9 cellular contexts compared by ENCODE assay signal in genomic region chr12:66688836-66689439, GRCh38. TPM values are rescaled to one million over a fixed set of nuclear protein-coding genes. Genes with fewer than 3 reads are reported as not detected.
DNase-seq lines count a peak whose midpoint lies in the region; ATAC-seq and TF ChIP-seq lines count a peak whose summit lies in the region.
"Had no signal": no experiment of that assay in that cellular context is flagged by ENCODE, and none has a peak within 500 bp of the region (broad histone marks: within the 10 kb centered on the region; RNA-seq: fewer than 3 reads in every experiment).

No MANE protein-coding gene starts in this region.

- H3K27me3 ChIP-seq in Panc1 (ENCODE audit: control insufficient read depth, insufficient read depth, low read length) (peaks cover 2% of the 10 kb centered on the region), testis (no peaks in the 10 kb centered on the region), ascending aorta (no peaks in the 10 kb centered on the region)

- POLR2A ChIA-PET in Panc1 (lab: Charles Lee) (interaction anchor here (0.5 kb wide), 1 partner anchor 580 kb away, joined by 3 read pairs; the partner anchor contains the start of gene CAND1), MCF 10A (lab: Yijun Ruan, JAX) (interaction anchor here (0.5 kb wide), 1 partner anchor 630 kb away, joined by 3 read pairs; no protein-coding TSS in a partner anchor)

- peak; percentile 71 for TF ChIP-seq CTCF in Panc1 (IDR thresholded peaks at IDR 0.05)
- TF ChIP-seq CTCF in MCF 10A (IDR thresholded peaks at IDR 0.05; ENCODE audit: unreplicated experiment), result peak; percentile 48
- TF ChIP-seq CTCF in testis (IDR thresholded peaks at IDR 0.05), result peak in 2 of 3 experiments; percentile 8 to 19
- peak in 1 of 3 experiments; percentile 11 for TF ChIP-seq CTCF in ascending aorta (IDR thresholded peaks at IDR 0.05)

- H3K4me3 ChIP-seq in Panc1 (ENCODE audit: low read depth in 2 of 2, low read length in 2 of 2), result no peak overlapping the region
- no peak overlapping the region for H3K4me3 ChIP-seq in testis
- H3K4me3 ChIP-seq in ascending aorta, result no peak overlapping the region

- ATAC-seq in GM21367 (IDR thresholded peaks at IDR 0.05; ENCODE audit: unreplicated experiment) (peak; percentile 76), Panc1 (peak; percentile 95), left colon (peak; percentile 63)

- H3K4me1 Mint-ChIP-seq in MCF 10A (ENCODE audit: insufficient read depth, unreplicated experiment), result no peaks in the 10 kb centered on the region

- no peak for TF ChIP-seq POLR2A in testis (IDR thresholded peaks at IDR 0.05)

- H3K27ac ChIP-seq in Panc1 (ENCODE audit: low read length) (no peak overlapping the region), testis (no peak overlapping the region), ascending aorta (no peak overlapping the region)

- H3K4me1 ChIP-seq in Panc1 (ENCODE audit: control insufficient read depth, insufficient read depth, low read length) (no peaks in the 10 kb centered on the region), testis (no peaks in the 10 kb centered on the region), ascending aorta (no peaks in the 10 kb centered on the region)

- no peaks in the 10 kb centered on the region for H3K9me3 ChIP-seq in Panc1 (ENCODE audit: control insufficient read depth, insufficient read depth, low read depth, low read length)
- no peaks in the 10 kb centered on the region for H3K9me3 ChIP-seq in testis
- no peaks in the 10 kb centered on the region for H3K9me3 ChIP-seq in ascending aorta

- CTCF ChIA-PET in Panc1 (lab: Charles Lee), result no interaction called here
- CTCF ChIA-PET in MCF 10A (lab: Yijun Ruan, JAX), result interaction anchor here (0.6 to 1.5 kb wide), 8 partner anchors 9 to 927 kb away, joined by 3 to 7 read pairs (median 4); no protein-coding TSS in a partner anchor

- intact Hi-C loops in Panc1 (cut with micrococcal nuclease; ENCODE audit: unreplicated experiment) (no loop called here), MCF 10A (cut with micrococcal nuclease) (no loop called here), left colon (cut with DNase I, micrococcal nuclease) (no loop called here), testis (cut with DNase I; ENCODE audit: low total_unique reads) (no loop called here), ascending aorta (cut with DNase I) (no loop called here)

- no peak overlapping the region for H3K4me3 Mint-ChIP-seq in MCF 10A (ENCODE audit: unreplicated experiment)
- H3K4me3 Mint-ChIP-seq: T-helper 1 cell treated with Interleukin-12 subunit alpha and Interleukin-12 subunit beta and Interleukin-4 antibody, amounts not matched to agents 30 μg/mL and 1 μg/mL, for 36 hours had no signal

- DNase-seq in DMS53 (lab: John Stamatoyannopoulos, UW) (peak; percentile 87), KBM-7 (peak; percentile 23), Panc1 (ENCODE audit: low read depth, low spot score) (peak; percentile 35), MCF 10A (ENCODE audit: unreplicated experiment) (peak; percentile 66), left colon (peak; percentile 22 to 28), testis (peak; percentile 58), ascending aorta (ENCODE audit: low spot score in 2 of 2) (no peak)

- no peak overlapping the region for H3K27ac Mint-ChIP-seq in MCF 10A (ENCODE audit: low read depth, unreplicated experiment)
- H3K27ac Mint-ChIP-seq: T-helper 1 cell treated with Interleukin-12 subunit alpha and Interleukin-12 subunit beta and Interleukin-4 antibody, amounts not matched to agents 30 μg/mL and 1 μg/mL, for 36 hours had no signal

- H3K36me3 Mint-ChIP-seq in MCF 10A (ENCODE audit: insufficient read depth, unreplicated experiment), result no peaks in the 10 kb centered on the region

- no peaks in the 10 kb centered on the region for H3K9me3 Mint-ChIP-seq in MCF 10A (ENCODE audit: unreplicated experiment)
- H3K9me3 Mint-ChIP-seq: T-helper 1 cell treated with Interleukin-12 subunit alpha and Interleukin-12 subunit beta and Interleukin-4 antibody, amounts not matched to agents 30 μg/mL and 1 μg/mL, for 36 hours had no signal

- H3K36me3 ChIP-seq in Panc1 (ENCODE audit: control insufficient read depth, insufficient read depth, low read length) (no peaks in the 10 kb centered on the region), testis (ENCODE audit: low read depth, missing control alignments) (no peaks in the 10 kb centered on the region), ascending aorta (no peaks in the 10 kb centered on the region)

- BruUV-seq in Panc1 (replicated peaks; lab: Mats Ljungman, UMichigan), result no TSS peak
- no TSS peak for BruUV-seq in MCF 10A (replicated peaks; lab: Mats Ljungman, UMichigan)

- 63 to 67% methylated on average over 8 of the region's 8 CpGs for WGBS in testis, 2 donors

- H3K27me3 Mint-ChIP-seq in MCF 10A (ENCODE audit: insufficient read depth, unreplicated experiment), result peaks cover 14% of the 10 kb centered on the region

- in situ Hi-C loops in KBM-7 (cut with MboI; ENCODE audit: low pct_unique_long_range_greater_than_20kb, low sequenced_read_pairs), result no loop called here
- in situ Hi-C loops in Panc1 (cut with HindIII; ENCODE audit: low pct_unique_long_range_greater_than_20kb, low sequenced_read_pairs), result no loop called here

RNA-seq across cellular contexts. Expression of gene GRIP1, which starts 10.1 kb away (rescaled TPM):
- 9.2 TPM for total RNA-seq in Panc1 (2021; ENCODE audit: unreplicated experiment)
- 4.5 TPM for polyA plus RNA-seq in Panc1 (2012; ENCODE audit: insufficient read length)
- 8.2 and 8.8 TPM in 2 replicates for total RNA-seq in MCF 10A (2022)
- total RNA-seq in left colon, result 10 to 100 TPM in 1 of 2 donors, 1 to 10 TPM in 1; 3.5 to 11.4 TPM
- 10 to 100 TPM; 12.0 to 12.9 TPM for total RNA-seq in testis
- 14.0 TPM for polyA plus RNA-seq in testis (ENCODE audit: insufficient read depth, low read depth, low replicate concordance)
- total RNA-seq in ascending aorta, result not detected

Comparison
In these comparisons a context has a peak if more than half of its experiments do, and no peak if none do; other contexts are left out.
1. DNase-seq: peak in DMS53 (single experiment), KBM-7 (single experiment), Panc1 (single experiment), MCF 10A (single experiment), left colon (2 of 2) and testis (single experiment); none in ascending aorta (0 of 2).
2. Peak in every context shown above with its lines, with median percentiles within 50 percentile points of each other: ATAC-seq.